24 cellular contexts compared by ENCODE assay signal in genomic region chr4:150411527-150411926, GRCh38.
DNase-seq lines count a peak whose midpoint lies in the region; ATAC-seq and TF ChIP-seq lines count a peak whose summit lies in the region.
"Had no signal": no experiment of that assay in that cellular context is flagged by ENCODE, and none has a peak within 500 bp of the region (broad histone marks: within the 10 kb centered on the region; RNA-seq: fewer than 3 reads in every experiment).

No MANE protein-coding gene starts in this region.

- no peak for ATAC-seq in HG03469 (IDR thresholded peaks at IDR 0.05; ENCODE audit: unreplicated experiment)
- ATAC-seq in stimulated activated naive CD8-positive, alpha-beta T cell treated with anti-CD3 and anti-CD28 coated beads, Interleukin-15, amount 100 ng/mL, for 72 hours = no peak
- ATAC-seq: activated CD8-positive, alpha-beta T cell treated with anti-CD3 and anti-CD28 coated beads, Interleukin-2, amount 10 ng/mL, durations not matched to agents 7 days and 5 days; activated T-cell treated with anti-CD3 and anti-CD28 coated beads, Interleukin-2, amount 50 U/mL, for 4 hours; left cardiac atrium; natural killer cell; upper lobe of right lung had no signal

- H3K36me3 Mint-ChIP-seq in brain = peaks cover 10% of the 10 kb centered on the region
- H3K36me3 Mint-ChIP-seq: natural killer cell had no signal

- peaks cover 0 to 2% (median 0%) of the 10 kb centered on the region in 5 experiments for H3K9me3 Mint-ChIP-seq in brain
- H3K9me3 Mint-ChIP-seq in stimulated activated naive CD8-positive, alpha-beta T cell treated with anti-CD3 and anti-CD28 coated beads, Interleukin-15, amount 100 ng/mL, for 72 hours = no peaks in the 10 kb centered on the region
- H3K9me3 Mint-ChIP-seq: activated B cell treated with CpG ODN at 0.5 μM for 24 hours; activated naive CD4-positive, alpha-beta T cell treated with anti-CD3 and anti-CD28 coated beads, Interleukin-2, amount 50 U/mL, for 24 hours; activated T-cell treated with anti-CD3 and anti-CD28 coated beads, Interleukin-2, amount 50 U/mL, for 4 hours; natural killer cell had no signal

- DNase-seq in HEK293T (ENCODE audit: extremely low spot score) (no peak), NCI-H2171 (lab: John Stamatoyannopoulos, UW) (peak; percentile 1), left kidney (ENCODE audit: low read depth, low spot score) (peak; percentile 5), DMS53 treated with DMSO at 0.1 percent for 48 hours (lab: John Stamatoyannopoulos, UW; ENCODE audit: unreplicated experiment) (no peak), mucosa of gallbladder (ENCODE audit: low spot score) (no peak)
- no peak for DNase-seq in stimulated activated naive CD8-positive, alpha-beta T cell treated with anti-CD3 and anti-CD28 coated beads, Interleukin-15, amount 100 ng/mL, for 72 hours
- DNase-seq: activated B cell treated with CpG ODN at 0.5 μM for 24 hours; activated CD8-positive, alpha-beta T cell treated with anti-CD3 and anti-CD28 coated beads, Interleukin-2, amount 10 ng/mL, durations not matched to agents 7 days and 5 days; activated T-cell treated with anti-CD3 and anti-CD28 coated beads, Interleukin-2, amount 50 U/mL, for 4 hours; Caco-2; erythroblast; Kasumi-1; left cardiac atrium; natural killer cell; NCI-H1092 treated with DMSO at 0.1 percent for 48 hours; posterior cingulate gyrus; SIG-M5; stimulated activated CD4-positive, alpha-beta T cell treated with anti-CD3 and anti-CD28 coated beads, Interleukin-4, amount 100 ng/mL, for 1 hour; stomach; upper lobe of right lung had no signal

- H3K27me3 Mint-ChIP-seq in brain = peaks cover 6% of the 10 kb centered on the region
- H3K27me3 Mint-ChIP-seq in stimulated activated naive CD8-positive, alpha-beta T cell treated with anti-CD3 and anti-CD28 coated beads, Interleukin-15, amount 100 ng/mL, for 72 hours = no peaks in the 10 kb centered on the region
- H3K27me3 Mint-ChIP-seq: activated B cell treated with CpG ODN at 0.5 μM for 24 hours; activated naive CD4-positive, alpha-beta T cell treated with anti-CD3 and anti-CD28 coated beads, Interleukin-2, amount 50 U/mL, for 24 hours; B cell had no signal

- H3K4me1 Mint-ChIP-seq in brain = peaks cover 10% of the 10 kb centered on the region
- no peaks in the 10 kb centered on the region for H3K4me1 Mint-ChIP-seq in stimulated activated naive CD8-positive, alpha-beta T cell treated with anti-CD3 and anti-CD28 coated beads, Interleukin-15, amount 100 ng/mL, for 72 hours
- H3K4me1 Mint-ChIP-seq: activated B cell treated with CpG ODN at 0.5 μM for 24 hours; activated naive CD4-positive, alpha-beta T cell treated with anti-CD3 and anti-CD28 coated beads, Interleukin-2, amount 50 U/mL, for 24 hours; B cell; natural killer cell had no signal

- H3K4me3 Mint-ChIP-seq in brain = peak overlapping the region in 2 of 5 experiments; percentile 19 to 45
- no peak overlapping the region for H3K4me3 Mint-ChIP-seq in stimulated activated naive CD8-positive, alpha-beta T cell treated with anti-CD3 and anti-CD28 coated beads, Interleukin-15, amount 100 ng/mL, for 72 hours
- H3K4me3 Mint-ChIP-seq: activated B cell treated with CpG ODN at 0.5 μM for 24 hours; activated CD8-positive, alpha-beta T cell treated with anti-CD3 and anti-CD28 coated beads, Interleukin-2, amount 10 ng/mL, durations not matched to agents 7 days and 5 days; activated naive CD4-positive, alpha-beta T cell treated with anti-CD3 and anti-CD28 coated beads, Interleukin-2, amount 50 U/mL, for 24 hours; activated T-cell treated with anti-CD3 and anti-CD28 coated beads, Interleukin-2, amount 50 U/mL, for 4 hours; B cell; natural killer cell had no signal

- CTCF ChIA-PET in HEK293T (lab: Yijun Ruan, JAX) = no interaction called here

- peak overlapping the region in 3 of 5 experiments; percentile 54 to 83 (median 70) for H3K27ac Mint-ChIP-seq in brain
- no peak overlapping the region for H3K27ac Mint-ChIP-seq in stimulated activated naive CD8-positive, alpha-beta T cell treated with anti-CD3 and anti-CD28 coated beads, Interleukin-15, amount 100 ng/mL, for 72 hours
- H3K27ac Mint-ChIP-seq: activated B cell treated with CpG ODN at 0.5 μM for 24 hours; activated CD8-positive, alpha-beta T cell treated with anti-CD3 and anti-CD28 coated beads, Interleukin-2, amount 10 ng/mL, durations not matched to agents 7 days and 5 days; activated naive CD4-positive, alpha-beta T cell treated with anti-CD3 and anti-CD28 coated beads, Interleukin-2, amount 50 U/mL, for 24 hours; B cell; natural killer cell had no signal

- POLR2A ChIA-PET in HEK293T (lab: Yijun Ruan, JAX) = no interaction called here

- peak in 1 of 2 experiments; percentile 47 for TF ChIP-seq CTCF in brain (conservative IDR thresholded peaks at IDR 0.05)

TF ChIP-seq in HEK293T, 16 proteins besides CTCF, POLR2A, EP300 and RAD21:
- TF ChIP-seq PKNOX1 (IDR thresholded peaks at IDR 0.05) (peak; percentile 45), FOXA1 (IDR thresholded peaks at IDR 0.05) (no peak)

Comparison
In these comparisons a context has a peak if more than half of its experiments do, and no peak if none do; other contexts are left out.
1. DNase-seq: peak in NCI-H2171 (single experiment) and left kidney (single experiment); none in HEK293T (single experiment), stimulated activated naive CD8-positive, alpha-beta T cell treated with anti-CD3 and anti-CD28 coated beads, Interleukin-15, amount 100 ng/mL, for 72 hours (0 of 2), DMS53 treated with DMSO at 0.1 percent for 48 hours (single experiment) and mucosa of gallbladder (single experiment).
2. H3K27ac Mint-ChIP-seq: peak in brain (3 of 5); none in stimulated activated naive CD8-positive, alpha-beta T cell treated with anti-CD3 and anti-CD28 coated beads, Interleukin-15, amount 100 ng/mL, for 72 hours (0 of 2).